Comparison of ENCODE assay signal across 8 cellular contexts in genomic region chr19:10552596-10553053, GRCh38. TPM values are rescaled to one million over a fixed set of nuclear protein-coding genes. Genes with fewer than 3 reads are reported as not detected.
DNase-seq lines count a peak whose midpoint lies in the region; ATAC-seq, FAIRE-seq and TF ChIP-seq lines count a peak whose summit lies in the region.

No MANE protein-coding gene starts in this region.

- H3K27ac ChIP-seq in GM12878 (ENCODE audit: control insufficient read depth, insufficient read depth) (peak overlapping the region; percentile 65; the same call in 1 of the 2 replicates), spleen (peak overlapping the region; percentile 3 to 87 (median 69)), hepatocyte (no peak overlapping the region)

- peak; percentile 54 for FAIRE-seq in GM12878 (lab: Jason Lieb, UNC)

- peak; percentile 53 to 60 for ATAC-seq in activated CD4-positive, CD25-positive, alpha-beta regulatory T cell treated with anti-CD3 and anti-CD28 coated beads, Interleukin-2, amount 50 U/mL, for 24 hours
- peak; percentile 31; the same call in 2 of the 3 replicates for ATAC-seq in GM12878
- no peak for ATAC-seq in HG03354 (IDR thresholded peaks at IDR 0.05; ENCODE audit: poor library complexity, severe bottlenecking, unreplicated experiment)

- RAD21 ChIA-PET in GM12878 (lab: Charles Lee; ENCODE audit: unreplicated experiment), result interaction anchor here (1.3 to 2.0 kb wide), 3 partner anchors 10 to 15 kb away, joined by 4 to 5 read pairs (median 5); no protein-coding TSS in a partner anchor

- H3K9ac ChIP-seq in GM12878 (ENCODE audit: control insufficient read depth, insufficient read depth, low read length), result no peak overlapping the region

- H3K4me3 ChIP-seq in GM12878, result no peak overlapping the region
- H3K4me3 ChIP-seq in spleen, result no peak overlapping the region
- H3K4me3 ChIP-seq in hepatocyte, result no peak overlapping the region

- WGBS in GM12878 (ENCODE audit: insufficient coverage, insufficient replicate concordance, low lambda C conversion rate, missing lambda C conversion rate), result 93% methylated on average over 11 of the region's 11 CpGs
- 75 to 86% (median 81%) methylated on average over 11 of the region's 11 CpGs for WGBS in spleen, 5 donors
- whole genome bisulfite sequencing in hepatocyte (ENCODE audit: low lambda C conversion rate, missing lambda C conversion rate), result 93% methylated on average over 11 of the region's 11 CpGs

- SMC1A ChIA-PET in GM12878 (lab: Charles Lee; ENCODE audit: uncharacterized antibody, unreplicated experiment), result interaction anchor here (0.6 to 1.1 kb wide), 4 partner anchors 28 to 106 kb away, joined by 3 to 5 read pairs (median 4); no protein-coding TSS in a partner anchor

- no peaks in the 10 kb centered on the region for H3K27me3 ChIP-seq in GM12878 (replicated peaks in 1 of 2; ENCODE audit: control insufficient read depth in 2 of 2, insufficient read depth in 2 of 2, low read length in 1 of 2)
- no peaks in the 10 kb centered on the region for H3K27me3 ChIP-seq in spleen (replicated peaks in 1 of 7)
- H3K27me3 ChIP-seq in hepatocyte, result no peaks in the 10 kb centered on the region

- H3K9me2 ChIP-seq in hepatocyte (replicated peaks; ENCODE audit: insufficient read depth), result no peaks in the 10 kb centered on the region

- H3K9me3 ChIP-seq in GM12878 (replicated peaks; ENCODE audit: control insufficient read depth, insufficient read depth, low read length), result no peaks in the 10 kb centered on the region; the same call in 2 of the 3 replicates
- no peaks in the 10 kb centered on the region for H3K9me3 ChIP-seq in spleen
- no peaks in the 10 kb centered on the region for H3K9me3 ChIP-seq in hepatocyte (ENCODE audit: low read depth)

- DNase-seq in activated CD4-positive, CD25-positive, alpha-beta regulatory T cell (lab: John Stamatoyannopoulos, UW), result no peak
- DNase-seq in NCI-H2196 (lab: John Stamatoyannopoulos, UW; ENCODE audit: unreplicated experiment), result peak; percentile 26
- DNase-seq in GM12878 (ENCODE audit: low read depth, low spot score), result no peak
- no peak for DNase-seq in spleen
- no peak for DNase-seq in hepatocyte (ENCODE audit: low spot score)
- DNase-seq in occipital lobe (lab: John Stamatoyannopoulos, UW), result no peak

- H3K36me3 ChIP-seq in GM12878 (ENCODE audit: control insufficient read depth in 2 of 2, insufficient read depth in 2 of 2, low read length in 1 of 2), result peaks cover 26% of the 10 kb centered on the region in 2 experiments
- H3K36me3 ChIP-seq in spleen, result peaks cover 0 to 100% (median 94%) of the 10 kb centered on the region in 6 donors
- no peaks in the 10 kb centered on the region for H3K36me3 ChIP-seq in hepatocyte (replicated peaks; ENCODE audit: insufficient read depth, low read depth)

- CTCF ChIA-PET in GM12878 (lab: Yijun Ruan, JAX), result interaction anchor here (0.6 to 2.1 kb wide), 8 partner anchors 11 to 43 kb away, joined by 3 to 6 read pairs (median 4); partner anchors contain the start of gene KRI1

- peak overlapping the region; percentile 38; the same call in 1 of the 2 replicates for H3K4me2 ChIP-seq in GM12878 (ENCODE audit: control insufficient read depth, insufficient read depth)
- H3K4me2 ChIP-seq in hepatocyte, result no peak overlapping the region

- intact Hi-C loops in GM12878 (cut with micrococcal nuclease; ENCODE audit: unreplicated experiment) (no loop called here), spleen (cut with DNase I; ENCODE audit: low total_unique reads) (no loop called here)

- no peak for TF ChIP-seq RAD21 in GM12878 (IDR thresholded peaks at IDR 0.05; ENCODE audit: insufficient read depth, low read depth, low read length)

- in situ Hi-C loops in GM12878 (cut with MboI), result no loop called here

- no peak for TF ChIP-seq EP300 in GM12878 (IDR thresholded peaks at IDR 0.05; ENCODE audit: borderline replicate concordance in 1 of 2, control insufficient read depth in 1 of 2, low read depth in 2 of 2, low read length in 2 of 2)

- H3K4me1 ChIP-seq in GM12878 (ENCODE audit: control insufficient read depth, insufficient read depth, low read length) (peaks cover 46% of the 10 kb centered on the region), spleen (peaks cover 23 to 77% (median 42%) of the 10 kb centered on the region in 6 donors), hepatocyte (ENCODE audit: insufficient read depth) (no peaks in the 10 kb centered on the region)

- no TSS peak for BruUV-seq in GM12878 (replicated peaks; lab: Mats Ljungman, UMichigan)

- no peak overlapping the region for H2AFZ ChIP-seq in GM12878 (ENCODE audit: control insufficient read depth, low read depth, low read length)
- no peak overlapping the region for H2AFZ ChIP-seq in hepatocyte

- H4K20me1 ChIP-seq in GM12878 (ENCODE audit: control insufficient read depth, insufficient read depth) (no peaks in the 10 kb centered on the region), hepatocyte (ENCODE audit: insufficient read depth, poor library complexity, severe bottlenecking) (no peaks in the 10 kb centered on the region)

- TF ChIP-seq CTCF in GM12878 (IDR thresholded peaks at IDR 0.05 in 2 of 3, conservative IDR thresholded peaks at IDR 0.05 in 1 of 3; ENCODE audit: control insufficient read depth in 2 of 3, extremely low read depth in 1 of 3, insufficient read depth in 1 of 3, low read depth in 3 of 3, low read length in 3 of 3) (no peak), spleen (IDR thresholded peaks at IDR 0.05 in 8 of 11, conservative IDR thresholded peaks at IDR 0.05 in 3 of 11) (no peak), hepatocyte (IDR thresholded peaks at IDR 0.05; ENCODE audit: poor library complexity) (no peak)

- no peaks in the 10 kb centered on the region; the same call in 1 of the 2 replicates for H3K79me2 ChIP-seq in GM12878 (ENCODE audit: control insufficient read depth, insufficient read depth, low read length)
- H3K79me2 ChIP-seq in hepatocyte, result no peaks in the 10 kb centered on the region

- POLR2A ChIA-PET in GM12878 (lab: Charles Lee), result interaction anchor here (0.6 to 1.6 kb wide), 3 partner anchors 10 to 374 kb away, joined by 4 to 5 read pairs (median 4); no protein-coding TSS in a partner anchor

- TF ChIP-seq POLR2A in GM12878 (IDR thresholded peaks at IDR 0.05; ENCODE audit: low read depth, low read length) (peak; percentile 57), spleen (IDR thresholded peaks at IDR 0.05) (no peak)

RNA-seq across cellular contexts. Expression of gene ATG4D, which starts 8.9 kb away (rescaled TPM):
- 11.7 and 13.3 TPM in 2 replicates for total RNA-seq in GM12878 (2013; cell fraction: nucleolus; rRNA removed)
- total RNA-seq in GM12878 (2014; rRNA removed) (15.6 and 16.8 TPM in 2 replicates), GM12878 (2014; rRNA removed; fragmentation: Illumina TruSeq; extraction: Trizol) (8.1 and 8.4 TPM in 2 replicates), GM12878 (2021) (24.2 and 24.3 TPM in 2 replicates), spleen (10 to 100 TPM; 18.2 to 40.5 (median 31.5) TPM), hepatocyte (13.1 and 24.1 TPM in 2 replicates), occipital lobe (11.7 TPM)
- polyA plus RNA-seq in GM12878 (2011; ENCODE audit: low read depth), result 7.4 TPM
- polyA plus RNA-seq in GM12878 (2011; rRNA removed) (7.9 and 14.5 TPM in 2 replicates), GM12878 (2014; fragmentation: Illumina TruSeq; extraction: Trizol) (1.2 and 7.7 TPM in 2 replicates), GM12878 (2014; fragmentation: Nextera tagmentation; extraction: Ambion mirVana) (1 to 10 TPM in 1 of 2 experiments, under 1 TPM in 1; 0.39 to 2.3 TPM), GM12878 (2014; rRNA removed) (26.7 and 28.7 TPM in 2 replicates), GM12878 (2016; fragmentation: Nextera tagmentation; extraction: Ambion mirVana) (10 to 100 TPM; 12.4 to 14.6 TPM), spleen (10 to 100 TPM; 18.7 to 36.0 (median 33.8) TPM), hepatocyte (34.5 and 40.0 TPM in 2 replicates)
- polyA plus RNA-seq in GM12878 (2011; cell fraction: cytosol; rRNA removed), result 20.2 and 26.1 TPM in 2 replicates
- polyA plus RNA-seq in GM12878 (2011; cell fraction: nucleus; rRNA removed), result 45.2 and 57.3 TPM in 2 replicates
- polyA plus RNA-seq in GM12878 (2012), result 17.3 and 23.3 TPM in 2 replicates
- 10.1 and 22.5 TPM in 2 replicates for polyA minus RNA-seq in GM12878 (2011; rRNA and poly(A)+ RNA removed)
- polyA minus RNA-seq in GM12878 (2011; cell fraction: cytosol; rRNA and poly(A)+ RNA removed), result 6.4 and 9.4 TPM in 2 replicates
- polyA minus RNA-seq in GM12878 (2011; cell fraction: nucleus; rRNA and poly(A)+ RNA removed), result 10.0 and 14.4 TPM in 2 replicates

RNA-seq across cellular contexts. Expression of gene KRI1, which starts 13.2 kb away (rescaled TPM):
- 18.6 and 20.9 TPM in 2 replicates for total RNA-seq in GM12878 (2013; cell fraction: nucleolus; rRNA removed)
- total RNA-seq in GM12878 (2014; rRNA removed) (25.3 and 31.0 TPM in 2 replicates), GM12878 (2014; rRNA removed; fragmentation: Illumina TruSeq; extraction: Trizol) (17.6 and 21.0 TPM in 2 replicates), GM12878 (2021) (32.7 and 36.2 TPM in 2 replicates), spleen (10 to 100 TPM; 24.9 to 39.6 (median 31.4) TPM), hepatocyte (7.8 and 9.2 TPM in 2 replicates), occipital lobe (4.1 TPM)
- polyA plus RNA-seq in GM12878 (2011; ENCODE audit: low read depth), result 10.2 TPM
- polyA plus RNA-seq in GM12878 (2011; rRNA removed) (17.2 and 17.4 TPM in 2 replicates), GM12878 (2014; fragmentation: Illumina TruSeq; extraction: Trizol) (21.9 and 24.7 TPM in 2 replicates), GM12878 (2014; fragmentation: Nextera tagmentation; extraction: Ambion mirVana) (1 to 10 TPM in 1 of 2 experiments, under 1 TPM in 1; 0.98 to 3.4 TPM), GM12878 (2014; rRNA removed) (42.5 and 42.6 TPM in 2 replicates), GM12878 (2016; fragmentation: Nextera tagmentation; extraction: Ambion mirVana) (10 to 100 TPM; 24.7 to 27.4 TPM), spleen (10 to 100 TPM; 31.5 to 43.3 (median 39.1) TPM), hepatocyte (18.3 and 22.0 TPM in 2 replicates)
- 12.3 and 17.7 TPM in 2 replicates for polyA plus RNA-seq in GM12878 (2011; cell fraction: cytosol; rRNA removed)
- 43.9 and 57.1 TPM in 2 replicates for polyA plus RNA-seq in GM12878 (2011; cell fraction: nucleus; rRNA removed)
- 18.6 and 27.4 TPM in 2 replicates for polyA plus RNA-seq in GM12878 (2012)
- 5.3 and 7.0 TPM in 2 replicates for polyA minus RNA-seq in GM12878 (2011; rRNA and poly(A)+ RNA removed)
- polyA minus RNA-seq in GM12878 (2011; cell fraction: cytosol; rRNA and poly(A)+ RNA removed), result 8.0 and 9.6 TPM in 2 replicates
- polyA minus RNA-seq in GM12878 (2011; cell fraction: nucleus; rRNA and poly(A)+ RNA removed), result 12.5 and 24.5 TPM in 2 replicates

RNA-seq across cellular contexts. Expression of gene CDKN2D, which starts 16.2 kb away (rescaled TPM):
- total RNA-seq in GM12878 (2013; cell fraction: nucleolus; rRNA removed), result 1.3 and 1.9 TPM in 2 replicates
- 3.4 TPM in 2 replicates for total RNA-seq in GM12878 (2014; rRNA removed)
- total RNA-seq in GM12878 (2014; rRNA removed; fragmentation: Illumina TruSeq; extraction: Trizol), result 7.6 and 8.5 TPM in 2 replicates
- 10.2 and 11.0 TPM in 2 replicates for total RNA-seq in GM12878 (2021)
- 4.1 TPM for polyA plus RNA-seq in GM12878 (2011; ENCODE audit: low read depth)
- 11.9 and 17.0 TPM in 2 replicates for polyA plus RNA-seq in GM12878 (2011; rRNA removed)
- polyA plus RNA-seq in GM12878 (2011; cell fraction: cytosol; rRNA removed), result 19.5 and 28.1 TPM in 2 replicates
- 11.9 and 14.9 TPM in 2 replicates for polyA plus RNA-seq in GM12878 (2011; cell fraction: nucleus; rRNA removed)
- 11.9 and 14.9 TPM in 2 replicates for polyA plus RNA-seq in GM12878 (2012)
- polyA plus RNA-seq in GM12878 (2014; fragmentation: Illumina TruSeq; extraction: Trizol), result 3.6 and 5.2 TPM in 2 replicates
- polyA plus RNA-seq in GM12878 (2014; fragmentation: Nextera tagmentation; extraction: Ambion mirVana), result 1 to 10 TPM in 1 of 2 experiments, under 1 TPM in 1; 0.53 to 4.9 TPM
- polyA plus RNA-seq in GM12878 (2014; rRNA removed), result 17.2 and 18.0 TPM in 2 replicates
- polyA plus RNA-seq in GM12878 (2016; fragmentation: Nextera tagmentation; extraction: Ambion mirVana), result 1 to 10 TPM; 5.9 to 9.3 TPM
- polyA minus RNA-seq in GM12878 (2011; rRNA and poly(A)+ RNA removed), result 5.3 and 8.3 TPM in 2 replicates
- polyA minus RNA-seq in GM12878 (2011; cell fraction: cytosol; rRNA and poly(A)+ RNA removed), result 2.9 and 5.2 TPM in 2 replicates
- 1.7 and 1.8 TPM in 2 replicates for polyA minus RNA-seq in GM12878 (2011; cell fraction: nucleus; rRNA and poly(A)+ RNA removed)
- 10 to 100 TPM; 24.7 to 69.6 (median 44.5) TPM for total RNA-seq in spleen
- polyA plus RNA-seq in spleen, result 10 to 100 TPM; 30.0 to 35.4 (median 33.5) TPM
- total RNA-seq in hepatocyte, result 5.0 and 6.4 TPM in 2 replicates
- polyA plus RNA-seq in hepatocyte, result 13.9 and 15.0 TPM in 2 replicates
- total RNA-seq in occipital lobe, result 83.6 TPM

RNA-seq across cellular contexts. Expression of gene AP1M2, which starts 34.5 kb away (rescaled TPM):
- not detected in 2 replicates for total RNA-seq in GM12878 (2013; cell fraction: nucleolus; rRNA removed)
- total RNA-seq in GM12878 (2014; rRNA removed), result not detected in 2 replicates
- not detected in 2 replicates for total RNA-seq in GM12878 (2014; rRNA removed; fragmentation: Illumina TruSeq; extraction: Trizol)
- total RNA-seq in GM12878 (2021), result 0.21 and 0.72 TPM in 2 replicates
- polyA plus RNA-seq in GM12878 (2011; ENCODE audit: low read depth), result not detected
- not detected in 2 replicates for polyA plus RNA-seq in GM12878 (2011; rRNA removed)
- not detected in 2 replicates for polyA plus RNA-seq in GM12878 (2011; cell fraction: cytosol; rRNA removed)
- polyA plus RNA-seq in GM12878 (2011; cell fraction: nucleus; rRNA removed), result not detected in 2 replicates
- polyA plus RNA-seq in GM12878 (2012), result not detected in 2 replicates
- not detected in 2 replicates for polyA plus RNA-seq in GM12878 (2014; fragmentation: Illumina TruSeq; extraction: Trizol)
- not detected for polyA plus RNA-seq in GM12878 (2014; fragmentation: Nextera tagmentation; extraction: Ambion mirVana)
- not detected in 2 replicates for polyA plus RNA-seq in GM12878 (2014; rRNA removed)
- polyA plus RNA-seq in GM12878 (2016; fragmentation: Nextera tagmentation; extraction: Ambion mirVana), result not detected
- not detected in 2 replicates for polyA minus RNA-seq in GM12878 (2011; rRNA and poly(A)+ RNA removed)
- polyA minus RNA-seq in GM12878 (2011; cell fraction: cytosol; rRNA and poly(A)+ RNA removed), result 1.3 and 2.1 TPM in 2 replicates
- polyA minus RNA-seq in GM12878 (2011; cell fraction: nucleus; rRNA and poly(A)+ RNA removed), result 0.48 TPM in 1 of 2 replicates, not detected in the other
- total RNA-seq in spleen, result 1 to 10 TPM in 3 of 7 donors, under 1 TPM in 3, not detected in 1; 0.65 to 2.1 (median 0.93) TPM
- under 1 TPM; 0.09 to 0.83 (median 0.74) TPM for polyA plus RNA-seq in spleen
- 63.7 and 66.5 TPM in 2 replicates for total RNA-seq in hepatocyte
- 67.4 and 69.4 TPM in 2 replicates for polyA plus RNA-seq in hepatocyte
- not detected for total RNA-seq in occipital lobe

RNA-seq across cellular contexts. Expression of gene S1PR5, which starts 35.4 kb away (rescaled TPM):
- not detected in 2 replicates for total RNA-seq in GM12878 (2013; cell fraction: nucleolus; rRNA removed)
- total RNA-seq in GM12878 (2014; rRNA removed) (0.11 TPM in 1 of 2 replicates, not detected in the other), GM12878 (2014; rRNA removed; fragmentation: Illumina TruSeq; extraction: Trizol) (0.14 TPM in 1 of 2 replicates, not detected in the other), GM12878 (2021) (not detected in 2 replicates), spleen (10 to 100 TPM in 3 of 7 donors, 1 to 10 TPM in 4; 4.0 to 21.2 (median 9.2) TPM), hepatocyte (0.17 and 0.56 TPM in 2 replicates), occipital lobe (0.31 TPM)
- polyA plus RNA-seq in GM12878 (2011; ENCODE audit: low read depth), result not detected
- polyA plus RNA-seq in GM12878 (2011; rRNA removed) (0.04 TPM in 1 of 2 replicates, not detected in the other), GM12878 (2014; fragmentation: Illumina TruSeq; extraction: Trizol) (not detected in 2 replicates), GM12878 (2014; fragmentation: Nextera tagmentation; extraction: Ambion mirVana) (not detected), GM12878 (2014; rRNA removed) (0.14 TPM in 1 of 2 replicates, not detected in the other), GM12878 (2016; fragmentation: Nextera tagmentation; extraction: Ambion mirVana) (not detected), spleen (1 to 10 TPM in 2 of 3 donors, under 1 TPM in 1; 0.52 to 2.1 (median 1.2) TPM), hepatocyte (0.38 and 0.75 TPM in 2 replicates)
- 0.03 TPM in 1 of 2 replicates, not detected in the other for polyA plus RNA-seq in GM12878 (2011; cell fraction: cytosol; rRNA removed)
- polyA plus RNA-seq in GM12878 (2011; cell fraction: nucleus; rRNA removed), result not detected in 2 replicates
- not detected in 2 replicates for polyA plus RNA-seq in GM12878 (2012)
- not detected in 2 replicates for polyA minus RNA-seq in GM12878 (2011; rRNA and poly(A)+ RNA removed)
- polyA minus RNA-seq in GM12878 (2011; cell fraction: cytosol; rRNA and poly(A)+ RNA removed), result not detected in 2 replicates
- polyA minus RNA-seq in GM12878 (2011; cell fraction: nucleus; rRNA and poly(A)+ RNA removed), result not detected in 2 replicates
